Comparison of ENCODE assay signal across 27 cellular contexts in genomic region chr11:65623852-65624616, GRCh38. TPM values are rescaled to one million over a fixed set of nuclear protein-coding genes. Genes with fewer than 3 reads are reported as not detected.
"Had no signal": no experiment of that assay in that cellular context is flagged by ENCODE, and none has a peak within 500 bp of the region (broad histone marks: within the 10 kb centered on the region; RNA-seq: fewer than 3 reads in every experiment).

No MANE protein-coding gene starts in this region.

- H3K27me3 Mint-ChIP-seq: activated naive CD8-positive, alpha-beta T cell treated with anti-CD3 and anti-CD28 coated beads, Interleukin-2, amount 10 ng/mL, durations not matched to agents 7 days and 5 days; naive thymus-derived CD8-positive, alpha-beta T cell; progenitor cell of endocrine pancreas had no signal

- H3K36me3 ChIP-seq: neural progenitor cell had no signal

- H3K4me3 ChIP-seq: breast epithelium, colonic mucosa, dorsolateral prefrontal cortex, esophagus squamous epithelium, gastrocnemius medialis, left lung, neural progenitor cell, thyroid gland had no signal

- H3K4me1 ChIP-seq: breast epithelium, colonic mucosa, gastrocnemius medialis, neural progenitor cell, thyroid gland had no signal

- DNase-seq: activated CD4-positive, alpha-beta T cell treated with anti-CD3 and anti-CD28 coated beads for 1 hour; activated CD4-positive, alpha-beta T cell treated with anti-CD3 and anti-CD28 coated beads, Interleukin-2, amount 50 U/mL, for 1 hour; activated CD8-positive, alpha-beta T cell treated with anti-CD3 and anti-CD28 coated beads, Interleukin-2, amount 10 ng/mL, durations not matched to agents 7 days and 5 days; activated naive CD4-positive, alpha-beta T cell; activated naive CD8-positive, alpha-beta T cell treated with anti-CD3 and anti-CD28 coated beads, Interleukin-2, amount 10 ng/mL, durations not matched to agents 7 days and 5 days; amniotic stem cell; colonic mucosa; esophagus squamous epithelium; gastrocnemius medialis; hippocampal formation; kidney glomerular epithelial cell; mammary epithelial cell; naive thymus-derived CD8-positive, alpha-beta T cell; retina; stimulated activated CD4-positive, alpha-beta T cell treated with anti-CD3 and anti-CD28 coated beads, Interleukin-2, amount 100 ng/mL, for 48 hours; stimulated activated CD8-positive, alpha-beta memory T cell treated with anti-CD3 and anti-CD28 coated beads, Interleukin-4, amount 100 ng/mL, for 48 hours; stimulated activated naive CD4-positive, alpha-beta T cell treated with Interleukin-2 at 50 U/mL for 16 hours; T-helper 1 cell; thyroid gland had no signal

- H3K9me3 Mint-ChIP-seq: activated naive CD8-positive, alpha-beta T cell treated with anti-CD3 and anti-CD28 coated beads, Interleukin-2, amount 10 ng/mL, durations not matched to agents 7 days and 5 days; activated T-helper 2 cell treated with anti-CD3 and anti-CD28 coated beads, Interferon-gamma antibody, Interleukin-2, Interleukin-4, amounts not matched to agents 10 μg/mL and 5 μg/mL and 100 μg/mL, durations not matched to agents 14 hours and 24 hours and 36 hours; mesothelial cell of epicardium; naive thymus-derived CD8-positive, alpha-beta T cell; neural progenitor cell had no signal

- H3K27ac Mint-ChIP-seq: activated CD8-positive, alpha-beta T cell treated with anti-CD3 and anti-CD28 coated beads, Interleukin-2, amount 10 ng/mL, durations not matched to agents 7 days and 5 days; activated naive CD8-positive, alpha-beta T cell treated with anti-CD3 and anti-CD28 coated beads, Interleukin-2, amount 10 ng/mL, durations not matched to agents 7 days and 5 days; activated T-helper 2 cell treated with anti-CD3 and anti-CD28 coated beads, Interferon-gamma antibody, Interleukin-2, Interleukin-4, amounts not matched to agents 10 μg/mL and 5 μg/mL and 100 μg/mL, durations not matched to agents 14 hours and 24 hours and 36 hours; mesothelial cell of epicardium; neural progenitor cell; progenitor cell of endocrine pancreas had no signal

- H3K27me3 ChIP-seq: breast epithelium, colonic mucosa, dorsolateral prefrontal cortex, esophagus squamous epithelium, gastrocnemius medialis, left lung, neural progenitor cell, thyroid gland had no signal

- ATAC-seq: activated CD8-positive, alpha-beta T cell treated with anti-CD3 and anti-CD28 coated beads, Interleukin-2, amount 10 ng/mL, durations not matched to agents 7 days and 5 days; gastrocnemius medialis; left lung; naive thymus-derived CD8-positive, alpha-beta T cell had no signal

- H3K4me1 Mint-ChIP-seq: mesothelial cell of epicardium had no signal

- H3K9me3 ChIP-seq: breast epithelium, colonic mucosa, esophagus squamous epithelium, gastrocnemius medialis, left lung, thyroid gland had no signal

- H3K4me3 Mint-ChIP-seq: activated CD8-positive, alpha-beta T cell treated with anti-CD3 and anti-CD28 coated beads, Interleukin-2, amount 10 ng/mL, durations not matched to agents 7 days and 5 days; activated naive CD8-positive, alpha-beta T cell treated with anti-CD3 and anti-CD28 coated beads, Interleukin-2, amount 10 ng/mL, durations not matched to agents 7 days and 5 days; mesothelial cell of epicardium; naive thymus-derived CD8-positive, alpha-beta T cell; neural progenitor cell had no signal

- H3K9ac ChIP-seq: neural progenitor cell had no signal

RNA-seq across cellular contexts. Expression of gene KCNK7, which starts 28.4 kb away (rescaled TPM):
- total RNA-seq: osteoblast had no signal
